26 cellular contexts compared by ENCODE assay signal in the genomic region with DNA sequence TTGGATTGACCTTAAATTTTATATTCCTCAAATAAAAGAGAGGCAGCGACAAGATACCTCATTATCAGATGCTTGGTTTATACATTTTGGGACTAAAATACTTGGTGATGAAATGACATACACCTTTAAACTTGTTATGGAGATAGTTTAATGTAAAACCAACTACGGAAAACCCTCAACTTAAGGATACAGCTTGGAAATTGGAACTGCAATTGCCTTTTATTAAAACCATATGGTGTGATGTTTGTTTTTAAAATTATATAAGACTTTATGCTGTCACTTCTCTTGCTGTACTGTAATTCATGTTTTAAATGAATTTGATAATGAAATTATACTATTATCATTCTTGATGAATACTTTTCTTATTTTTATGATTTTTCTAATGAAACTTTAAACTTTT.
"Had no signal": no experiment of that assay in that cellular context is flagged by ENCODE, and none has a peak within 500 bp of the region (broad histone marks: within the 10 kb centered on the region; RNA-seq: fewer than 3 reads in every experiment).

No MANE protein-coding gene starts in this region.

- H3K4me3 ChIP-seq: breast epithelium, coronary artery, heart right ventricle, sigmoid colon, smooth muscle cell, thoracic aorta, upper lobe of left lung had no signal

- H3K9me3 Mint-ChIP-seq: activated naive CD8-positive, alpha-beta T cell treated with anti-CD3 and anti-CD28 coated beads for 36 hours; naive B cell; neural crest cell; WTC11 had no signal

- ATAC-seq: heart right ventricle, left colon, WTC11 had no signal

- H3K27ac Mint-ChIP-seq: WTC11 had no signal

- H3K27ac ChIP-seq: breast epithelium, coronary artery, heart right ventricle, sigmoid colon, thoracic aorta, upper lobe of left lung had no signal

- H3K4me1 Mint-ChIP-seq: WTC11 had no signal

- FAIRE-seq: keratinocyte had no signal

- H3K9me3 ChIP-seq: breast epithelium, heart right ventricle, sigmoid colon, thoracic aorta, upper lobe of left lung had no signal

- H3K27me3 Mint-ChIP-seq: activated naive CD8-positive, alpha-beta T cell treated with anti-CD3 and anti-CD28 coated beads for 36 hours; naive B cell had no signal

- H3K4me3 Mint-ChIP-seq: activated naive CD8-positive, alpha-beta T cell treated with anti-CD3 and anti-CD28 coated beads for 36 hours; naive B cell; neural crest cell; WTC11 had no signal

- H3K4me1 ChIP-seq: breast epithelium, heart right ventricle, sigmoid colon, upper lobe of left lung had no signal

- H3K4me2 ChIP-seq: smooth muscle cell had no signal

- H3K27me3 ChIP-seq: breast epithelium, heart right ventricle, sigmoid colon, upper lobe of left lung had no signal

- DNase-seq: activated CD4-positive, alpha-beta T cell treated with anti-CD3 and anti-CD28 coated beads, Interleukin-2, amount 50 U/mL, for 48 hours; activated CD8-positive, alpha-beta memory T cell treated with anti-CD3 and anti-CD28 coated beads, Interleukin-2, amount 50 U/mL, for 48 hours; activated naive CD4-positive, alpha-beta T cell treated with Interleukin-2 at 50 U/mL for 16 hours; activated naive CD8-positive, alpha-beta T cell treated with anti-CD3 and anti-CD28 coated beads for 36 hours; activated T-cell treated with anti-CD3 and anti-CD28 coated beads, Interleukin-2, amount 50 U/mL, for 48 hours; amniotic stem cell; cerebellar nuclear complex; heart right ventricle; left colon; mesendoderm; naive B cell; occipital lobe; posterior cingulate gyrus; sigmoid colon; stimulated activated CD4-positive, alpha-beta T cell treated with anti-CD3 and anti-CD28 coated beads, Interleukin-2, amount 100 ng/mL, for 48 hours; stimulated activated CD8-positive, alpha-beta memory T cell treated with anti-CD3 and anti-CD28 coated beads, Interleukin-4, amount 100 ng/mL, for 48 hours; stimulated activated naive CD4-positive, alpha-beta T cell; T-helper 9 cell; upper lobe of left lung had no signal
